15 cellular contexts compared by ENCODE assay signal in genomic region chr3:127072221-127072771, GRCh38.
DNase-seq lines count a peak whose midpoint lies in the region; ATAC-seq and TF ChIP-seq lines count a peak whose summit lies in the region.
"Had no signal": no experiment of that assay in that cellular context is flagged by ENCODE, and none has a peak within 500 bp of the region (broad histone marks: within the 10 kb centered on the region; RNA-seq: fewer than 3 reads in every experiment).

No MANE protein-coding gene starts in this region.

- no peak overlapping the region for H3K9ac ChIP-seq in GM23248
- H3K9ac ChIP-seq: BLaER1, KMS-11 had no signal

- in situ Hi-C loops in GM23248 (cut with MboI) = no loop called here

- H3F3A ChIP-seq in PC-9 (ENCODE audit: insufficient read depth, low read depth) = peaks cover 27% of the 10 kb centered on the region
- peaks cover 16% of the 10 kb centered on the region for H3F3A ChIP-seq in GM23248 (ENCODE audit: insufficient read depth)

- H3K4me3 ChIP-seq in PC-9 (no peak overlapping the region), osteoblast (ENCODE audit: insufficient read depth, low read length) (no peak overlapping the region), upper lobe of right lung (no peak overlapping the region), GM23248 (no peak overlapping the region)
- H3K4me3 ChIP-seq: BLaER1 had no signal

- intact Hi-C loops in cardiac septum (cut with DNase I) = no loop called here
- intact Hi-C loops in left cardiac atrium (cut with DNase I) = no loop called here
- intact Hi-C loops in PC-9 (cut with micrococcal nuclease; ENCODE audit: unreplicated experiment) = loop anchor here (10.0 kb wide), 1 partner anchor 383 kb away; no protein-coding TSS in a partner anchor
- intact Hi-C loops in upper lobe of right lung (cut with DNase I) = no loop called here

- peaks cover 13% of the 10 kb centered on the region; the same call in 1 of the 2 replicates for H3K27me3 ChIP-seq in PC-9 (ENCODE audit: insufficient read depth, low read depth)
- H3K27me3 ChIP-seq in osteoblast (ENCODE audit: insufficient read depth, low read length) = peaks cover 11% of the 10 kb centered on the region
- peaks cover 4% of the 10 kb centered on the region for H3K27me3 ChIP-seq in upper lobe of right lung
- peaks cover 24% of the 10 kb centered on the region for H3K27me3 ChIP-seq in GM23248 (replicated peaks; ENCODE audit: insufficient read depth)

- peak overlapping the region; percentile 56 for H3K4me2 ChIP-seq in PC-9
- H3K4me2 ChIP-seq in osteoblast (ENCODE audit: insufficient read depth, low read length) = no peak overlapping the region
- H3K4me2 ChIP-seq in GM23248 (ENCODE audit: unreplicated experiment) = no peak overlapping the region
- H3K4me2 ChIP-seq: BLaER1, KMS-11 had no signal

- no peaks in the 10 kb centered on the region for H3K9me2 ChIP-seq in PC-9 (ENCODE audit: insufficient read depth)
- H3K9me2 ChIP-seq in GM23248 (ENCODE audit: insufficient read depth) = no peaks in the 10 kb centered on the region

- H2AFZ ChIP-seq in PC-9 = no peak overlapping the region
- no peak overlapping the region for H2AFZ ChIP-seq in osteoblast (ENCODE audit: low read length)
- no peak overlapping the region for H2AFZ ChIP-seq in GM23248

- CTCF ChIA-PET in PC-9 (lab: Charles Lee) = no interaction called here

- H3K36me3 ChIP-seq in PC-9 (ENCODE audit: low read depth) (no peaks in the 10 kb centered on the region), osteoblast (ENCODE audit: insufficient read depth, low read length) (no peaks in the 10 kb centered on the region), upper lobe of right lung (no peaks in the 10 kb centered on the region), GM23248 (ENCODE audit: low read depth) (no peaks in the 10 kb centered on the region)
- H3K36me3 ChIP-seq: BLaER1 had no signal

- ATAC-seq in left cardiac atrium = no peak
- ATAC-seq in upper lobe of right lung = no peak
- no peak for ATAC-seq in GM19324 (IDR thresholded peaks at IDR 0.05; ENCODE audit: low FRiP score, unreplicated experiment)

- POLR2A ChIA-PET in PC-9 (lab: Charles Lee; ENCODE audit: unreplicated experiment) = interaction anchor here (0.6 kb wide), 1 partner anchor 295 kb away, joined by 4 read pairs; no protein-coding TSS in a partner anchor

- no peak overlapping the region for H3K27ac ChIP-seq in PC-9
- no peak overlapping the region for H3K27ac ChIP-seq in osteoblast (ENCODE audit: low read depth, low read length)
- H3K27ac ChIP-seq in upper lobe of right lung = no peak overlapping the region
- H3K27ac ChIP-seq in GM23248 = no peak overlapping the region
- H3K27ac ChIP-seq: BLaER1, KMS-11 had no signal

- WGBS in GM23248 (ENCODE audit: low coverage in 1 of 2, low lambda C conversion rate in 2 of 2, missing lambda C conversion rate in 2 of 2), 2 experiments = 44 to 47% methylated on average over 9 of the region's 10 CpGs

- H3K79me2 ChIP-seq in PC-9 (ENCODE audit: low read depth) (no peaks in the 10 kb centered on the region), osteoblast (ENCODE audit: insufficient read depth, low read length) (no peaks in the 10 kb centered on the region), GM23248 (ENCODE audit: insufficient read depth) (no peaks in the 10 kb centered on the region)

- DNase-seq in cardiac septum (ENCODE audit: low spot score) (peak; percentile 68), left cardiac atrium (no peak), PC-9 (no peak), osteoblast (ENCODE audit: insufficient read length, low spot score, missing footprints) (peak; percentile 62), upper lobe of right lung (peak; percentile 48), GM23248 (no peak)
- DNase-seq: DMS53, H9, MV-4-11, NCI-H187 treated with DMSO at 0.1 percent for 48 hours, NCI-H226, NCI-H524 had no signal

- H4K20me1 ChIP-seq in PC-9 (ENCODE audit: insufficient read depth) (no peaks in the 10 kb centered on the region), osteoblast (ENCODE audit: insufficient read depth, low read length) (no peaks in the 10 kb centered on the region), GM23248 (ENCODE audit: insufficient read depth) (no peaks in the 10 kb centered on the region)

- H3K4me1 ChIP-seq in PC-9 (replicated peaks; ENCODE audit: insufficient read depth) (peaks cover 34% of the 10 kb centered on the region), osteoblast (ENCODE audit: insufficient read depth, low read length) (peaks cover 7% of the 10 kb centered on the region), upper lobe of right lung (no peaks in the 10 kb centered on the region), GM23248 (ENCODE audit: insufficient read depth) (no peaks in the 10 kb centered on the region)

- H3K9me3 ChIP-seq in PC-9 (ENCODE audit: insufficient read depth, low read depth) (no peaks in the 10 kb centered on the region), osteoblast (ENCODE audit: low read depth, low read length) (no peaks in the 10 kb centered on the region), upper lobe of right lung (no peaks in the 10 kb centered on the region), GM23248 (ENCODE audit: low read depth) (no peaks in the 10 kb centered on the region)

- BruUV-seq in PC-9 (replicated peaks; lab: Mats Ljungman, UMichigan) = no TSS peak

- TF ChIP-seq CTCF in PC-9 (conservative IDR thresholded peaks at IDR 0.05) (no peak), osteoblast (IDR thresholded peaks at IDR 0.05; ENCODE audit: extremely low read depth, low read depth, low read length) (no peak), upper lobe of right lung (IDR thresholded peaks at IDR 0.05) (no peak)

Comparison
In these comparisons a context has a peak if more than half of its experiments do, and no peak if none do; other contexts are left out.
1. DNase-seq: peak in cardiac septum (single experiment), osteoblast (single experiment) and upper lobe of right lung (single experiment); none in left cardiac atrium (single experiment), PC-9 (0 of 2) and GM23248 (single experiment).